Comparison of ENCODE assay signal across 1 cellular context in genomic region chr1:62385923-62386322, GRCh38.
TF ChIP-seq lines count a peak whose summit lies in the region.

No MANE protein-coding gene starts in this region.

TF ChIP-seq in GM23338, 12 proteins besides CTCF, POLR2A, EP300 and RAD21 (continued from another document):
- TF ChIP-seq ZNF462 (CRISPR knock-in tag; IDR thresholded peaks at IDR 0.05) (no peak), STAT1 (IDR thresholded peaks at IDR 0.05; ENCODE audit: unreplicated experiment) (no peak), REST (IDR thresholded peaks at IDR 0.05; ENCODE audit: unreplicated experiment) (no peak), EZH2 (IDR thresholded peaks at IDR 0.05; ENCODE audit: low read depth, unreplicated experiment) (no peak), NANOG (IDR thresholded peaks at IDR 0.05; ENCODE audit: borderline replicate concordance) (no peak)
